1 cellular context compared by ENCODE assay signal in genomic region chr6:139134817-139135577, GRCh38.
A peak's percentile ranks its signal among the peaks of the same experiment; 100 is the strongest.
TF ChIP-seq lines count a peak whose summit lies in the region.

HECA (plus strand) TSS chr6:139135080; CDS start chr6:139135397, 317 bp downstream.

TF ChIP-seq in GM12878, 131 proteins besides CTCF, POLR2A, EP300 and RAD21 (continued from another document and continues in another):
- no peak for TF ChIP-seq ZBTB33 (IDR thresholded peaks at IDR 0.05)
- no peak for TF ChIP-seq CEBPB (IDR thresholded peaks at IDR 0.05; ENCODE audit: borderline replicate concordance in 1 of 2, low read depth in 2 of 2, low read length in 2 of 2)
- TF ChIP-seq CUX1 (IDR thresholded peaks at IDR 0.05; ENCODE audit: insufficient replicate concordance, low read depth, low read length): no peak
- TF ChIP-seq USF2 (IDR thresholded peaks at IDR 0.05; ENCODE audit: borderline replicate concordance, low read depth, low read length): no peak; the same call in 1 of the 2 replicates
- TF ChIP-seq ASH2L (IDR thresholded peaks at IDR 0.05; ENCODE audit: borderline replicate concordance, low read depth): no peak
- TF ChIP-seq STAT3 (IDR thresholded peaks at IDR 0.05; ENCODE audit: low read depth, low read length): no peak
- no peak for TF ChIP-seq KAT2A (conservative IDR thresholded peaks at IDR 0.05; ENCODE audit: control insufficient read depth, low read depth, low read length)
- TF ChIP-seq POU2F2 (IDR thresholded peaks at IDR 0.05; ENCODE audit: borderline replicate concordance, low read depth, low read length): no peak
- 0 out of 2 replicates have a peak, but pooled peaks have one; percentile 32 for TF ChIP-seq POLR2AphosphoS5 (IDR thresholded peaks at IDR 0.05; ENCODE audit: low read length)
- TF ChIP-seq SMAD5 (IDR thresholded peaks at IDR 0.05; ENCODE audit: low read depth): no peak
- TF ChIP-seq EZH2 (IDR thresholded peaks at IDR 0.05; ENCODE audit: borderline replicate concordance, control insufficient read depth, low read depth, low read length): no peak
- no peak for TF ChIP-seq CHD4 (IDR thresholded peaks at IDR 0.05)
- TF ChIP-seq KLF5 (IDR thresholded peaks at IDR 0.05; ENCODE audit: partially characterized antibody): peak; percentile 79
- TF ChIP-seq MTA3 (IDR thresholded peaks at IDR 0.05; ENCODE audit: borderline replicate concordance, low read length): no peak
- no peak for TF ChIP-seq TCF7 (IDR thresholded peaks at IDR 0.05; ENCODE audit: borderline replicate concordance)
- 0 out of 2 replicates have a peak, but pooled peaks have one; percentile 13 for TF ChIP-seq YY1 (IDR thresholded peaks at IDR 0.05; ENCODE audit: low read depth, low read length)
- peak; percentile 93 for TF ChIP-seq NKRF (conservative IDR thresholded peaks at IDR 0.05)
- no peak for TF ChIP-seq GABPA (IDR thresholded peaks at IDR 0.05; ENCODE audit: low read depth)
- peak; percentile 83 for TF ChIP-seq RELA (IDR thresholded peaks at IDR 0.05; ENCODE audit: borderline replicate concordance, partially characterized antibody)
- no peak for TF ChIP-seq KDM1A (IDR thresholded peaks at IDR 0.05; ENCODE audit: borderline replicate concordance)
- TF ChIP-seq EGR1 (IDR thresholded peaks at IDR 0.05; ENCODE audit: borderline replicate concordance in 1 of 2, low read depth in 2 of 2, low read length in 2 of 2): no peak
- TF ChIP-seq SMC3 (IDR thresholded peaks at IDR 0.05; ENCODE audit: borderline replicate concordance, low read length): no peak
- TF ChIP-seq ESRRA (IDR thresholded peaks at IDR 0.05; ENCODE audit: low read length): 0 out of 2 replicates have a peak, but pooled peaks have one; percentile 15
- no peak; the same call in 1 of the 2 replicates for TF ChIP-seq ZNF207 (IDR thresholded peaks at IDR 0.05; ENCODE audit: borderline replicate concordance)
- no peak for TF ChIP-seq HDAC2 (IDR thresholded peaks at IDR 0.05)
- no peak for TF ChIP-seq SUZ12 (IDR thresholded peaks at IDR 0.05; ENCODE audit: unreplicated experiment)
- peak; percentile 79 for TF ChIP-seq GATAD2B (conservative IDR thresholded peaks at IDR 0.05; ENCODE audit: low read depth)
- 0 out of 2 replicates have a peak, but pooled peaks have one; percentile 40 for TF ChIP-seq PRDM15 (CRISPR knock-in tag; IDR thresholded peaks at IDR 0.05)
- TF ChIP-seq HSF1 (IDR thresholded peaks at IDR 0.05; ENCODE audit: low read depth, low read length): no peak
- no peak for TF ChIP-seq ZNF24 (IDR thresholded peaks at IDR 0.05)
- TF ChIP-seq MAX (IDR thresholded peaks at IDR 0.05; ENCODE audit: low read depth, low read length): no peak; the same call in 1 of the 2 replicates
- peak; percentile 61 for TF ChIP-seq DPF2 (IDR thresholded peaks at IDR 0.05)
- no peak for TF ChIP-seq WRNIP1 (IDR thresholded peaks at IDR 0.05; ENCODE audit: borderline replicate concordance, low read depth, low read length)
- TF ChIP-seq ATF7 (IDR thresholded peaks at IDR 0.05; ENCODE audit: low read depth): peak; percentile 98
- no peak for TF ChIP-seq CEBPZ (IDR thresholded peaks at IDR 0.05; ENCODE audit: low read depth, low read length)
- no peak for TF ChIP-seq CHD1 (IDR thresholded peaks at IDR 0.05; ENCODE audit: low read depth, low read length)
- TF ChIP-seq PKNOX1 (IDR thresholded peaks at IDR 0.05): peak; percentile 48
- TF ChIP-seq ZZZ3 (IDR thresholded peaks at IDR 0.05; ENCODE audit: control insufficient read depth, insufficient read length, low read depth): no peak
- TF ChIP-seq NRF1 (conservative IDR thresholded peaks at IDR 0.05; ENCODE audit: low read depth, low read length): no peak
- no peak for TF ChIP-seq ZBED1 (IDR thresholded peaks at IDR 0.05; ENCODE audit: borderline replicate concordance)
- no peak for TF ChIP-seq NR2C1 (IDR thresholded peaks at IDR 0.05)
